Comparison of ENCODE assay signal across 1 cellular context in genomic region chr16:8577678-8578304, GRCh38.
TF ChIP-seq lines count a peak whose summit lies in the region.

No MANE protein-coding gene starts in this region.

TF ChIP-seq in IMR-90, 13 proteins besides CTCF, POLR2A, EP300 and RAD21:
- TF ChIP-seq FOS (IDR thresholded peaks at IDR 0.05; ENCODE audit: low read depth, low read length) (no peak), RCOR1 (IDR thresholded peaks at IDR 0.05; ENCODE audit: insufficient replicate concordance, low read length) (no peak)
TF ChIP-seq in IMR-90: peak in this region for 0.
